Comparison of ENCODE assay signal across 10 cellular contexts in genomic region chr14:36550899-36551298, GRCh38. TPM values are rescaled to one million over a fixed set of nuclear protein-coding genes. Genes with fewer than 3 reads are reported as not detected.
"Had no signal": no experiment of that assay in that cellular context is flagged by ENCODE, and none has a peak within 500 bp of the region (broad histone marks: within the 10 kb centered on the region; RNA-seq: fewer than 3 reads in every experiment).

No MANE protein-coding gene starts in this region.

- ATAC-seq: K562 had no signal

- H3K27ac Mint-ChIP-seq: IgD-negative memory B cell had no signal

- H3K4me3 Mint-ChIP-seq: IgD-negative memory B cell had no signal

- H3K9ac ChIP-seq: KMS-11 had no signal

- H3K27me3 Mint-ChIP-seq: IgD-negative memory B cell had no signal

- H3K4me1 Mint-ChIP-seq: IgD-negative memory B cell had no signal

- H3K4me2 ChIP-seq: KMS-11 had no signal

- H3K4me3 ChIP-seq: K562 had no signal

- H3K36me3 Mint-ChIP-seq: IgD-negative memory B cell had no signal

- DNase-seq: IMR-90, KBM-7, KG1 had no signal

- H3K27ac ChIP-seq: HL-60, KMS-11 had no signal

- FAIRE-seq: HTR-8/SVneo, K562 had no signal

RNA-seq across cellular contexts. Expression of gene NKX2-1, which starts 30.9 kb away (rescaled TPM):
- total RNA-seq: HT-29, HT1080, IMR-90 had no signal
- polyA plus RNA-seq: IgD-negative memory B cell, IMR-90, K562 had no signal

RNA-seq across cellular contexts. Expression of gene NKX2-8, which starts 31.5 kb away (rescaled TPM):
- total RNA-seq: HT-29, HT1080, IMR-90, K562 had no signal
- polyA plus RNA-seq: IgD-negative memory B cell, IMR-90, K562 had no signal
